21 cellular contexts compared by ENCODE assay signal in the genomic region with DNA sequence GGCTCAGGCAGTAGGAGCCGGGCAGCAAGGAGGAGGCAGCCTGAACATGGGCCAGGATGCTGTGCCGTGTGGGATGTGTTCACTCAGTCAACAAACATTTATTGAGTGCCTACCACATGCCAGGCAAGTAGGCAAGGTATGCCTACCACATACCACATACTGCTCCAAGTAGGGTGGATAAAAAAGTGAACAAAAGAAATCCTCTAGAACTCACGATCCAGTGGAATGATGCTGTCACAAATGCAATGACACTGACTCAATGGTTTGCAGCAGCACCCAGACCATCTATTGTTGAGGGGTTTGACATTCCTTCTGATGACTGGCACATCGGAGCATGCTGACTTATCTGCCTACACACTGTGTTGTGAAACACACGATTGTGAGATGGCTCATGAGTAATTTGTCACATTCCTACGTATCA.
A peak's percentile ranks its signal among the peaks of the same experiment; 100 is the strongest.
DNase-seq lines count a peak whose midpoint lies in the region; ATAC-seq, FAIRE-seq and TF ChIP-seq lines count a peak whose summit lies in the region.
"Had no signal": no experiment of that assay in that cellular context is flagged by ENCODE, and none has a peak within 500 bp of the region (broad histone marks: within the 10 kb centered on the region; RNA-seq: fewer than 3 reads in every experiment).

No MANE protein-coding gene starts in this region.

- no peaks in the 10 kb centered on the region for H3K36me3 ChIP-seq in neuronal stem cell (replicated peaks in 1 of 2; ENCODE audit: control insufficient read depth in 2 of 2, insufficient read depth in 2 of 2, low read length in 2 of 2)
- H3K36me3 ChIP-seq: thoracic aorta had no signal

- no peaks in the 10 kb centered on the region for H3K27me3 Mint-ChIP-seq in immature natural killer cell (ENCODE audit: low read depth in 3 of 3)
- H3K27me3 Mint-ChIP-seq: CD4-positive, alpha-beta memory T cell had no signal

- H3K4me3 Mint-ChIP-seq in immature natural killer cell = no peak overlapping the region
- H3K4me3 Mint-ChIP-seq: CD4-positive, alpha-beta memory T cell; nephron had no signal

- in situ Hi-C loops in ACHN (cut with HindIII; ENCODE audit: low pct_ligation_motif_present, low pct_unique_long_range_greater_than_20kb, low sequenced_read_pairs) = no loop called here

- H3K23ac ChIP-seq in neuronal stem cell (ENCODE audit: low read depth, low read length, poor library complexity) = no peak overlapping the region

- H3K4ac ChIP-seq in neuronal stem cell (ENCODE audit: low read length) = no peak overlapping the region

- no peaks in the 10 kb centered on the region for H3K9me3 ChIP-seq in neuronal stem cell (replicated peaks in 1 of 2; ENCODE audit: control insufficient read depth in 2 of 2, insufficient read depth in 1 of 2, low read depth in 1 of 2, low read length in 2 of 2)
- H3K9me3 ChIP-seq: psoas muscle, thoracic aorta had no signal

- H3K27ac Mint-ChIP-seq in immature natural killer cell = no peak overlapping the region
- H3K27ac Mint-ChIP-seq: CD4-positive, alpha-beta memory T cell; nephron had no signal

- H2AK5ac ChIP-seq in neuronal stem cell (ENCODE audit: low read depth, low read length) = peak overlapping the region; percentile 33

- no peaks in the 10 kb centered on the region for H3K4me1 Mint-ChIP-seq in immature natural killer cell
- H3K4me1 Mint-ChIP-seq: CD4-positive, alpha-beta memory T cell; nephron had no signal

- peak overlapping the region; percentile 24 for H3K9ac ChIP-seq in neuronal stem cell (ENCODE audit: low read depth, low read length, poor library complexity)

- FAIRE-seq in RCC 7860 (lab: Jason Lieb, UNC) = peak; percentile 77
- FAIRE-seq: GM18507 had no signal

- ATAC-seq in left lobe of liver = no peak
- ATAC-seq: Right ventricle myocardium inferior had no signal

- no peak overlapping the region for H3K18ac ChIP-seq in neuronal stem cell (ENCODE audit: low read length)

- H3K36me3 Mint-ChIP-seq in immature natural killer cell = no peaks in the 10 kb centered on the region
- H3K36me3 Mint-ChIP-seq: CD4-positive, alpha-beta memory T cell had no signal

- no peak overlapping the region for H3K4me2 ChIP-seq in neuronal stem cell (ENCODE audit: insufficient read depth, low read length, poor library complexity, severe bottlenecking)

- no peaks in the 10 kb centered on the region for H3K4me1 ChIP-seq in neuronal stem cell (ENCODE audit: control insufficient read depth in 2 of 2, insufficient read depth in 1 of 2, low read depth in 1 of 2, low read length in 2 of 2)
- H3K4me1 ChIP-seq: psoas muscle had no signal

- peak; percentile 41 for DNase-seq in ACHN
- DNase-seq in RCC 7860 (ENCODE audit: low spot score) = peak; percentile 99
- DNase-seq in fibroblast of mammary gland (ENCODE audit: low read depth) = peak; percentile 28
- DNase-seq in neuronal stem cell (ENCODE audit: low spot score) = no peak
- no peak for DNase-seq in left lobe of liver (ENCODE audit: low spot score)
- DNase-seq in stimulated activated CD4-positive, alpha-beta T cell treated with anti-CD3 and anti-CD28 coated beads, Interleukin-2, amount 100 ng/mL, for 48 hours = no peak
- no peak for DNase-seq in NCI-H1417 (lab: John Stamatoyannopoulos, UW)
- no peak for DNase-seq in immature natural killer cell
- DNase-seq: activated naive CD4-positive, alpha-beta T cell treated with Interleukin-2 at 50 U/mL for 16 hours; CD4-positive, alpha-beta memory T cell; DMS79 treated with DMSO at 0.1 percent for 48 hours; GOT3; NCI-H2081; NCI-H510A treated with DMSO at 0.1 percent for 48 hours; psoas muscle; T-helper 1 cell had no signal

- no CpG with 5 or more reads among the region's 6 CpGs for WGBS in neuronal stem cell (ENCODE audit: extremely low coverage in 2 of 2, insufficient read length in 2 of 2, insufficient replicate concordance in 1 of 2), 2 donors

- H3K9me3 Mint-ChIP-seq in immature natural killer cell = peaks cover 2 to 42% (median 7%) of the 10 kb centered on the region in 6 donors
- H3K9me3 Mint-ChIP-seq: nephron had no signal

- H3K27ac ChIP-seq in neuronal stem cell (replicated peaks; ENCODE audit: low read length) = no peak overlapping the region
- H3K27ac ChIP-seq: coronary artery, psoas muscle, thoracic aorta had no signal

- H3K27me3 ChIP-seq in neuronal stem cell (ENCODE audit: control insufficient read depth in 3 of 3, insufficient read depth in 3 of 3, low read depth in 1 of 3, low read length in 3 of 3) = no peaks in the 10 kb centered on the region

- H4K8ac ChIP-seq in neuronal stem cell (ENCODE audit: low read depth, low read length) = no peak overlapping the region

- no peak overlapping the region for H2BK5ac ChIP-seq in neuronal stem cell (ENCODE audit: low read length)

- H3K79me1 ChIP-seq in neuronal stem cell (ENCODE audit: low read depth, low read length) = no peaks in the 10 kb centered on the region

- H2BK15ac ChIP-seq in neuronal stem cell (ENCODE audit: low read length) = no peak overlapping the region

- no peak overlapping the region for H2BK120ac ChIP-seq in neuronal stem cell (ENCODE audit: low read depth, low read length)

- H4K91ac ChIP-seq in neuronal stem cell (ENCODE audit: low read depth, low read length, poor library complexity) = no peak overlapping the region

- no peak overlapping the region for H3K4me3 ChIP-seq in fibroblast of mammary gland (ENCODE audit: control insufficient read depth, low read depth, low read length)
- H3K4me3 ChIP-seq in neuronal stem cell (ENCODE audit: low read length in 2 of 2) = no peak overlapping the region
- H3K4me3 ChIP-seq: coronary artery, psoas muscle, thoracic aorta had no signal

- peak overlapping the region; percentile 31 for H3K14ac ChIP-seq in neuronal stem cell (ENCODE audit: low read length)

- TF ChIP-seq CTCF in fibroblast of mammary gland (conservative IDR thresholded peaks at IDR 0.05; ENCODE audit: control insufficient read depth, insufficient read depth, low read depth, low read length) = no peak

- H2AFZ ChIP-seq in neuronal stem cell (ENCODE audit: low read length) = no peak overlapping the region

- H2BK12ac ChIP-seq in neuronal stem cell (ENCODE audit: low read length) = no peak overlapping the region

Comparison
In these comparisons a context has a peak if more than half of its experiments do, and no peak if none do; other contexts are left out.
1. DNase-seq: peak in ACHN (single experiment), RCC 7860 (single experiment) and fibroblast of mammary gland (single experiment); none in neuronal stem cell (single experiment), left lobe of liver (single experiment), stimulated activated CD4-positive, alpha-beta T cell treated with anti-CD3 and anti-CD28 coated beads, Interleukin-2, amount 100 ng/mL, for 48 hours (0 of 2), NCI-H1417 (0 of 3) and immature natural killer cell (0 of 3).